In the genomic region with DNA sequence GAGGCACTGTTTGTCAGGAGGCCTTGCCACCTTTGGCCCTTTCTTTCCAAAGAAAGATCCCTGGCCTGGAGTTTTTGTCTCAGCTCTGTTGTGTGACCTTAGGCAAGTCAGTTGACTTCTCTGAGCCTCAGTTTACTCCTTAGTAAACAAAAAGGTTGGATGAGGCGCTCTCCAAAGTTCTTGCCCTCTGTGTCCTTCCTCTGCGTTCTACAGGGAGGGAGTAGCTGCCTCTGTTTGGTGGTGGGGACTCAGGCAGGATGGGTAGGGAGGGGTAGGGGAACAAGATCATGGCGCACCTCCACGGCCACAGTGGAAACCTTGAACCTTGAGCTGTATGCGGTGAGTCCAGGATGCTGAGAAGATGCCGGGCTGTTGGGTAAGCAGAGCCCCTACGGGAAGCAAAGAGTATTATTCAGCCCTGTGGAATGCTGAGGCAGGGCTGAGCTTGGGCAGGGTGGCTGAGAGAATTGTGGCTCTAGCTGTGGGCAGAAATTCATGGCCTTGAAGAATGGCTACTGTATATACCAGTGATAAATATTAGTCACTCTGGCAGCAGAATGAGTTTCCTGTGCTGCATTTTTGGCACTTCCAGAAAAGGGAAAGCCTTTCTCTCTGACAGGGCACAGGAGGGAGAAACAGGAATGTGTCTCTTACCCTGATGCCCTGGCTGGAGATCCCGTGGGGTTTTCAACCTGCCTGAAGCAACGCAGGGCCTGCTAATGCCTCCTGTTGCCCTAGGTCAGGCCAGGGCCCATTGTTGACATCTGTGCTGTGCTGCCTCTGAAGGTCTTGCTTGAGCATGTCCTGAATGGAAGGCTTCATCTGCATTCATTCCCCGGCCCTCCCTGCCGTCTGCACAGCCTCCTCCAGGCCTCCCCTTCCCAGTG, we compare ENCODE assay signal across 9 cellular contexts. TPM values are rescaled to one million over a fixed set of nuclear protein-coding genes. Genes with fewer than 3 reads are reported as not detected.
A peak's percentile ranks its signal among the peaks of the same experiment; 100 is the strongest.
DNase-seq lines count a peak whose midpoint lies in the region; ATAC-seq, FAIRE-seq and TF ChIP-seq lines count a peak whose summit lies in the region.
"Had no signal": no experiment of that assay in that cellular context is flagged by ENCODE, and none has a peak within 500 bp of the region (broad histone marks: within the 10 kb centered on the region; RNA-seq: fewer than 3 reads in every experiment).

No MANE protein-coding gene starts in this region.

- TF ChIP-seq CTCF in foreskin keratinocyte (conservative IDR thresholded peaks at IDR 0.05) = peak; percentile 28
- TF ChIP-seq CTCF in retinal pigment epithelial cell (conservative IDR thresholded peaks at IDR 0.05; ENCODE audit: low read depth, low read length) = peak; percentile 24
- TF ChIP-seq CTCF in D721Med (IDR thresholded peaks at IDR 0.05; ENCODE audit: insufficient read depth, missing control alignments) = no peak

- peaks cover 61% of the 10 kb centered on the region for H3K4me1 ChIP-seq in foreskin keratinocyte

- H3K27ac ChIP-seq in foreskin keratinocyte = peak overlapping the region; percentile 98

- no peak overlapping the region for H3K4me3 ChIP-seq in retinal pigment epithelial cell (ENCODE audit: low read length)
- H3K4me3 ChIP-seq: K562 had no signal

- ATAC-seq in foreskin keratinocyte = peak; percentile 81
- no peak for ATAC-seq in HG03159 (IDR thresholded peaks at IDR 0.05; ENCODE audit: unreplicated experiment)
- ATAC-seq in GM18873 (IDR thresholded peaks at IDR 0.05; ENCODE audit: low FRiP score, unreplicated experiment) = no peak
- ATAC-seq: K562 had no signal

- H3K27me3 ChIP-seq in foreskin keratinocyte = no peaks in the 10 kb centered on the region

- FAIRE-seq in D721Med (lab: Jason Lieb, UNC) = no peak
- FAIRE-seq: K562 had no signal

- DNase-seq in ELR (ENCODE audit: low read depth) (peak; percentile 99), SW 1271 (lab: John Stamatoyannopoulos, UW) (peak; percentile 93 to 98), foreskin keratinocyte (peak; percentile 98 to 99), retinal pigment epithelial cell (ENCODE audit: low read depth) (peak; percentile 93), D721Med (ENCODE audit: insufficient read length, low spot score) (no peak), NCI-H524 treated with DMSO at 0.1 percent for 48 hours (lab: John Stamatoyannopoulos, UW) (no peak)

RNA-seq across cellular contexts. Expression of a gene that starts 39.9 kb away (rescaled TPM):
- 49.9 and 57.4 TPM in 2 replicates for total RNA-seq in foreskin keratinocyte
- 27.2 and 29.4 TPM in 2 replicates for polyA plus RNA-seq in foreskin keratinocyte

Comparison
In these comparisons a context has a peak if more than half of its experiments do, and no peak if none do; other contexts are left out.
1. DNase-seq: peak in ELR (single experiment), SW 1271 (2 of 2), foreskin keratinocyte (2 of 2) and retinal pigment epithelial cell (single experiment); none in D721Med (single experiment) and NCI-H524 treated with DMSO at 0.1 percent for 48 hours (single experiment).